In the genomic region with DNA sequence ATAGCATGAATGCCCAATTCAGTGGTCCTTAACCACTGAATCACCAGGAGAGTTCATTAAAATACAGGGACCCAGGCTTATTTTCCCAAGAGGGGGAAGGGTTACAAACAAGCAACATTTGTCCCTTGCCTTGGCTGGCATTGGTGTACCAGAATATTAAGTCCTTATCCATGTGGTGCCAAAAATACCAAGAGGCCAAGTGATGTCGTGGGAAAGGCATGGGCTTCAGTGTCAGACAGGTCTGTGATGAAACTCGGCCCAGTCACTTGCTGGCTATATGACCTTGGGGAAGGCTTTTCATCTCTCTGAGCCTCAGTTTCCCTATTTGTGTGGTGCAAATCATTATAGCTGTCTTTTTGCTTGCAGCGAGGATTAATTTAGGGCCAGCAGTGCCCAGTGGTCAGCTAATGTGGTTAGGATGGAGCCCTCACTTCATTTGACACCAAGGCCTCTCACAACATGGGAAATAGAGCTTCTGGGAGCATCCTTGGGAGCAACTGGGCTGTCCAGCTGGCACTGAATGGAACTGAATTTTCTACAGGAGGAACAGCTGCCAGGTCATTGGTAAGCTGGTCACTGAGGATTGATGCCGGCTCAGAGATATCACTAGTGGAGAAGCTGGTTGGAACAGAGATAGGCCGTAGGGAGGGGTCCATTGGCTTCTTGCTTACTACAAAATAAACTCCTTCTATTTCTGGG, we compare ENCODE assay signal across 21 cellular contexts.
"Had no signal": no experiment of that assay in that cellular context is flagged by ENCODE, and none has a peak within 500 bp of the region (broad histone marks: within the 10 kb centered on the region; RNA-seq: fewer than 3 reads in every experiment).

No MANE protein-coding gene starts in this region.

- H3K27ac ChIP-seq: adrenal gland, body of pancreas, neural progenitor cell, parathyroid adenoma, uterus had no signal

- DNase-seq: activated CD4-positive, alpha-beta T cell treated with anti-CD3 and anti-CD28 coated beads for 36 hours; activated CD4-positive, CD25-positive, alpha-beta regulatory T cell; activated CD8-positive, alpha-beta memory T cell treated with anti-CD3 and anti-CD28 coated beads, Interleukin-2, amount 50 U/mL, for 4 hours; activated effector memory CD4-positive, alpha-beta T cell treated with anti-CD3 and anti-CD28 coated beads, Interleukin-2, amount 50 U/mL, for 16 hours; activated naive CD4-positive, alpha-beta T cell treated with anti-CD3 and anti-CD28 coated beads for 36 hours; activated naive CD8-positive, alpha-beta T cell treated with anti-CD3 and anti-CD28 coated beads for 36 hours; activated T-cell treated with anti-CD3 and anti-CD28 coated beads, Interleukin-2, amount 50 U/mL, for 1 hour; adrenal gland; aorta; body of pancreas; cortex of kidney; mammary epithelial cell; natural killer cell; occipital lobe; small intestine; stimulated activated CD4-positive, alpha-beta T cell treated with anti-CD3 and anti-CD28 coated beads, Interleukin-4, amount 100 ng/mL, for 24 hours; uterus had no signal

- H3K27me3 ChIP-seq: adrenal gland, body of pancreas, neural progenitor cell, uterus had no signal

- H3K79me2 ChIP-seq: parathyroid adenoma had no signal

- ATAC-seq: activated CD4-positive, alpha-beta T cell treated with anti-CD3 and anti-CD28 coated beads for 36 hours; body of pancreas; natural killer cell; sciatic nerve; stimulated activated effector memory CD8-positive, alpha-beta T cell treated with anti-CD3 and anti-CD28 coated beads, Interleukin-12 subunit alpha, Interleukin-12 subunit beta, amount 100 ng/mL, for 72 hours had no signal

- H3K9ac ChIP-seq: neural progenitor cell, parathyroid adenoma had no signal

- H3K4me3 ChIP-seq: adrenal gland, body of pancreas, neural progenitor cell, uterus had no signal

- H3K36me3 ChIP-seq: adrenal gland, neural progenitor cell, uterus had no signal

- H3K4me2 ChIP-seq: neural progenitor cell had no signal

- H3K9me3 ChIP-seq: adrenal gland, body of pancreas, uterus had no signal

- H2AFZ ChIP-seq: neural progenitor cell, parathyroid adenoma had no signal

- H3K4me1 ChIP-seq: adrenal gland, body of pancreas, parathyroid adenoma, uterus had no signal
